Comparison of ENCODE assay signal across 15 cellular contexts in genomic region chr11:12108875-12109453, GRCh38. TPM values are rescaled to one million over a fixed set of nuclear protein-coding genes. Genes with fewer than 3 reads are reported as not detected.
DNase-seq lines count a peak whose midpoint lies in the region; ATAC-seq lines count a peak whose summit lies in the region.
"Had no signal": no experiment of that assay in that cellular context is flagged by ENCODE, and none has a peak within 500 bp of the region (broad histone marks: within the 10 kb centered on the region; RNA-seq: fewer than 3 reads in every experiment).

No MANE protein-coding gene starts in this region.

- peak overlapping the region; percentile 90 for H3K27ac Mint-ChIP-seq in activated CD4-positive, alpha-beta T cell treated with anti-CD3 and anti-CD28 coated beads for 36 hours
- peak overlapping the region in 2 of 3 donors; percentile 48 to 82 for H3K27ac Mint-ChIP-seq in CD4-positive, CD25-positive, alpha-beta regulatory T cell
- H3K27ac Mint-ChIP-seq in activated T-helper 17 cell treated with anti-CD3 and anti-CD28 coated beads, Interleukin-2, amount 50 U/mL, for 72 hours, result peak overlapping the region; percentile 95
- H3K27ac Mint-ChIP-seq: activated B cell treated with CpG ODN at 0.5 μM for 24 hours had no signal

- H3K9me3 Mint-ChIP-seq in activated CD4-positive, alpha-beta T cell treated with anti-CD3 and anti-CD28 coated beads for 36 hours (ENCODE audit: low read depth), result no peaks in the 10 kb centered on the region
- no peaks in the 10 kb centered on the region for H3K9me3 Mint-ChIP-seq in CD4-positive, CD25-positive, alpha-beta regulatory T cell
- H3K9me3 Mint-ChIP-seq in activated T-helper 17 cell treated with anti-CD3 and anti-CD28 coated beads, Interleukin-2, amount 50 U/mL, for 72 hours, result no peaks in the 10 kb centered on the region
- H3K9me3 Mint-ChIP-seq: activated B cell treated with CpG ODN at 0.5 μM for 24 hours had no signal

- H3K27me3 ChIP-seq in CD4-positive, CD25-positive, alpha-beta regulatory T cell (ENCODE audit: control insufficient read depth, insufficient read depth, low read length), result no peaks in the 10 kb centered on the region
- H3K27me3 ChIP-seq in mucosa of rectum (ENCODE audit: control insufficient read depth in 2 of 2, insufficient read depth in 2 of 2, low read length in 2 of 2), result no peaks in the 10 kb centered on the region

- H3K4me1 ChIP-seq in CD4-positive, CD25-positive, alpha-beta regulatory T cell (ENCODE audit: control insufficient read depth, insufficient read depth, low read length, poor library complexity, severe bottlenecking), result peaks cover 25% of the 10 kb centered on the region
- peaks cover 11 to 23% of the 10 kb centered on the region in 2 donors for H3K4me1 ChIP-seq in mucosa of rectum (ENCODE audit: control insufficient read depth in 2 of 2, insufficient read depth in 2 of 2, low read length in 2 of 2)

- H3K27me3 Mint-ChIP-seq in activated CD4-positive, alpha-beta T cell treated with anti-CD3 and anti-CD28 coated beads for 36 hours, result no peaks in the 10 kb centered on the region
- H3K27me3 Mint-ChIP-seq in CD4-positive, CD25-positive, alpha-beta regulatory T cell, result no peaks in the 10 kb centered on the region
- H3K27me3 Mint-ChIP-seq in activated T-helper 17 cell treated with anti-CD3 and anti-CD28 coated beads, Interleukin-2, amount 50 U/mL, for 72 hours, result no peaks in the 10 kb centered on the region

- H3K4me1 Mint-ChIP-seq in activated CD4-positive, alpha-beta T cell treated with anti-CD3 and anti-CD28 coated beads for 36 hours, result peaks cover 39% of the 10 kb centered on the region
- peaks cover 12 to 33% (median 22%) of the 10 kb centered on the region in 4 donors for H3K4me1 Mint-ChIP-seq in CD4-positive, CD25-positive, alpha-beta regulatory T cell
- peaks cover 29% of the 10 kb centered on the region for H3K4me1 Mint-ChIP-seq in activated T-helper 17 cell treated with anti-CD3 and anti-CD28 coated beads, Interleukin-2, amount 50 U/mL, for 72 hours

- intact Hi-C loops in activated CD4-positive, alpha-beta T cell treated with anti-CD3 and anti-CD28 coated beads for 36 hours (cut with DNase I, micrococcal nuclease), result loop anchor here in 1 of 2 experiments (2.0 kb wide), 1 partner anchor 128 kb away; no protein-coding TSS in a partner anchor

- no peak for DNase-seq in activated CD4-positive, alpha-beta T cell treated with anti-CD3 and anti-CD28 coated beads for 36 hours
- no peak for DNase-seq in activated CD4-positive, alpha-beta T cell treated with anti-CD3 and anti-CD28 coated beads, Interleukin-2, amount 50 U/mL, for 1 hour
- no peak for DNase-seq in CD4-positive, CD25-positive, alpha-beta regulatory T cell
- DNase-seq in NCI-H2196 (lab: John Stamatoyannopoulos, UW; ENCODE audit: unreplicated experiment) (no peak), Kasumi-1 (lab: John Stamatoyannopoulos, UW) (no peak), middle frontal gyrus (ENCODE audit: extremely low spot score, low spot score) (no peak)
- DNase-seq: activated B cell treated with CpG ODN at 0.5 μM for 24 hours; NCI-H1048; NCI-H2107; NCI-H82; stimulated activated CD4-positive, alpha-beta T cell treated with anti-CD3 and anti-CD28 coated beads, Interleukin-12 subunit alpha, Interleukin-12 subunit beta, amount 100 ng/mL, for 4 hours; stimulated activated naive CD4-positive, alpha-beta T cell; SW 1271 had no signal

- H3K9ac ChIP-seq in mucosa of rectum (ENCODE audit: low read depth in 1 of 2, low read length in 2 of 2), result peak overlapping the region; percentile 88 to 93

- no peaks in the 10 kb centered on the region for H3K36me3 Mint-ChIP-seq in activated CD4-positive, alpha-beta T cell treated with anti-CD3 and anti-CD28 coated beads for 36 hours (ENCODE audit: low read depth)
- no peaks in the 10 kb centered on the region for H3K36me3 Mint-ChIP-seq in CD4-positive, CD25-positive, alpha-beta regulatory T cell
- H3K36me3 Mint-ChIP-seq in activated T-helper 17 cell treated with anti-CD3 and anti-CD28 coated beads, Interleukin-2, amount 50 U/mL, for 72 hours (ENCODE audit: low read depth), result peaks cover 6% of the 10 kb centered on the region

- H3K4me3 ChIP-seq in CD4-positive, CD25-positive, alpha-beta regulatory T cell (ENCODE audit: low read depth, low read length), result no peak overlapping the region
- no peak overlapping the region for H3K4me3 ChIP-seq in mucosa of rectum (ENCODE audit: low read length in 2 of 2)

- CTCF ChIA-PET in activated CD4-positive, alpha-beta T cell treated with anti-CD3 and anti-CD28 coated beads for 36 hours (lab: Charles Lee), result interaction anchor here (0.9 to 3.1 kb wide), 6 partner anchors 23 to 172 kb away, joined by 3 to 9 read pairs (median 4); no protein-coding TSS in a partner anchor

- ATAC-seq in activated CD4-positive, alpha-beta T cell treated with anti-CD3 and anti-CD28 coated beads for 36 hours, result no peak
- ATAC-seq in CD4-positive, CD25-positive, alpha-beta regulatory T cell (ENCODE audit: low read depth in 2 of 2), result no peak
- ATAC-seq in activated T-helper 17 cell treated with anti-CD3 and anti-CD28 coated beads, Interleukin-2, amount 50 U/mL, for 72 hours (replicated peaks), result no peak

- no peaks in the 10 kb centered on the region for H3K9me3 ChIP-seq in CD4-positive, CD25-positive, alpha-beta regulatory T cell (ENCODE audit: control insufficient read depth in 2 of 2, low read length in 2 of 2)
- H3K9me3 ChIP-seq in mucosa of rectum (ENCODE audit: control insufficient read depth in 2 of 2, low read length in 2 of 2), result no peaks in the 10 kb centered on the region

- no peaks in the 10 kb centered on the region for H3K36me3 ChIP-seq in CD4-positive, CD25-positive, alpha-beta regulatory T cell (ENCODE audit: control insufficient read depth, insufficient read depth, low read length)
- peaks cover 0 to 4% of the 10 kb centered on the region in 2 donors for H3K36me3 ChIP-seq in mucosa of rectum (ENCODE audit: control insufficient read depth in 2 of 2, insufficient read depth in 2 of 2, low read length in 2 of 2)

- H3K4me3 Mint-ChIP-seq in activated CD4-positive, alpha-beta T cell treated with anti-CD3 and anti-CD28 coated beads for 36 hours, result peak overlapping the region; percentile 75
- peak overlapping the region; percentile 29 to 89 (median 76) for H3K4me3 Mint-ChIP-seq in CD4-positive, CD25-positive, alpha-beta regulatory T cell
- H3K4me3 Mint-ChIP-seq in activated T-helper 17 cell treated with anti-CD3 and anti-CD28 coated beads, Interleukin-2, amount 50 U/mL, for 72 hours, result peak overlapping the region; percentile 88

- POLR2A ChIA-PET in activated CD4-positive, alpha-beta T cell treated with anti-CD3 and anti-CD28 coated beads for 36 hours (lab: Charles Lee), result interaction anchor here (0.8 to 1.5 kb wide), 2 partner anchors 42 to 127 kb away, joined by 3 to 10 read pairs; no protein-coding TSS in a partner anchor

- no peak overlapping the region for H3K27ac ChIP-seq in CD4-positive, CD25-positive, alpha-beta regulatory T cell (ENCODE audit: insufficient read depth, low read length, poor library complexity, severe bottlenecking)
- H3K27ac ChIP-seq in mucosa of rectum (ENCODE audit: low read depth in 2 of 2, low read length in 2 of 2), result peak overlapping the region; percentile 88 to 92

RNA-seq across cellular contexts. Expression of gene MICAL2, which starts 1.4 kb away (rescaled TPM):
- total RNA-seq in activated CD4-positive, alpha-beta T cell treated with anti-CD3 and anti-CD28 coated beads for 36 hours, result 100 to 1,000 TPM; 186 to 207 TPM
- total RNA-seq in CD4-positive, CD25-positive, alpha-beta regulatory T cell, result 67.5 TPM
- polyA plus RNA-seq in CD4-positive, CD25-positive, alpha-beta regulatory T cell, result 10 to 100 TPM; 15.9 to 39.0 (median 22.9) TPM
- total RNA-seq in activated T-helper 17 cell treated with anti-CD3 and anti-CD28 coated beads, Interleukin-2, amount 50 U/mL, for 72 hours, result 100 to 1,000 TPM; 127 to 253 TPM
